Comparison of ENCODE assay signal across 1 cellular context in the genomic region with DNA sequence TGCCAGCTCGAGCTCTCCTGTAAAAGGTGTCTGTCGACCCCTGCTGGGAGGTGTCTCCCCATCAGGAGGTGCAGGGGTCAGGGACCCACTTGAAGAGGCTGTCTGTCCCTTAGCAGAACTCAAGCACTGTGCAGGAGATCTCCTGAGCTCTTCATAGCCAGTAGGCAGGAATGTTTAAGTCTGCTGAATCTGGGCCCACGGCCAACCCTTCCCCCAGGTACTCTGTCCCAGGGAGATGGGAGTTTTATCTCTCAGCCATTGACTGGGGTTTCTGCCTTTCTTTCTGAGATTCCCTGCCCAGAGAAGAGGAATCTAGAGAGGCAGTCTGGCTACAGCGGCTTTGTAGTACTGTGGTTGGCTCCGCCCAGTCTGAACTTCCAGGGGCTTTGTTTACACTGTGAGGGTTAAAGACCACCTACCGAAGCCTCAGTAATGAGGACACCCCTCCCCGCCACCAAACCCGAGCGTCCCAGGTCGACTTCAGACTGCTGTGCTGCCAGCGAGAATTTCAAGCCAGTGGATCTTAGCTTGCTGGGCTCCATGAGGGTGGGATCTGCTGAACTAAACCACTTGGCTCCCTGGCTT.
TF ChIP-seq lines count a peak whose summit lies in the region.

No MANE protein-coding gene starts in this region.

TF ChIP-seq in GM23338, 12 proteins besides CTCF, POLR2A, EP300 and RAD21 (continued from another document):
- no peak for TF ChIP-seq REST (IDR thresholded peaks at IDR 0.05; ENCODE audit: unreplicated experiment)
- TF ChIP-seq, protein P1, sequence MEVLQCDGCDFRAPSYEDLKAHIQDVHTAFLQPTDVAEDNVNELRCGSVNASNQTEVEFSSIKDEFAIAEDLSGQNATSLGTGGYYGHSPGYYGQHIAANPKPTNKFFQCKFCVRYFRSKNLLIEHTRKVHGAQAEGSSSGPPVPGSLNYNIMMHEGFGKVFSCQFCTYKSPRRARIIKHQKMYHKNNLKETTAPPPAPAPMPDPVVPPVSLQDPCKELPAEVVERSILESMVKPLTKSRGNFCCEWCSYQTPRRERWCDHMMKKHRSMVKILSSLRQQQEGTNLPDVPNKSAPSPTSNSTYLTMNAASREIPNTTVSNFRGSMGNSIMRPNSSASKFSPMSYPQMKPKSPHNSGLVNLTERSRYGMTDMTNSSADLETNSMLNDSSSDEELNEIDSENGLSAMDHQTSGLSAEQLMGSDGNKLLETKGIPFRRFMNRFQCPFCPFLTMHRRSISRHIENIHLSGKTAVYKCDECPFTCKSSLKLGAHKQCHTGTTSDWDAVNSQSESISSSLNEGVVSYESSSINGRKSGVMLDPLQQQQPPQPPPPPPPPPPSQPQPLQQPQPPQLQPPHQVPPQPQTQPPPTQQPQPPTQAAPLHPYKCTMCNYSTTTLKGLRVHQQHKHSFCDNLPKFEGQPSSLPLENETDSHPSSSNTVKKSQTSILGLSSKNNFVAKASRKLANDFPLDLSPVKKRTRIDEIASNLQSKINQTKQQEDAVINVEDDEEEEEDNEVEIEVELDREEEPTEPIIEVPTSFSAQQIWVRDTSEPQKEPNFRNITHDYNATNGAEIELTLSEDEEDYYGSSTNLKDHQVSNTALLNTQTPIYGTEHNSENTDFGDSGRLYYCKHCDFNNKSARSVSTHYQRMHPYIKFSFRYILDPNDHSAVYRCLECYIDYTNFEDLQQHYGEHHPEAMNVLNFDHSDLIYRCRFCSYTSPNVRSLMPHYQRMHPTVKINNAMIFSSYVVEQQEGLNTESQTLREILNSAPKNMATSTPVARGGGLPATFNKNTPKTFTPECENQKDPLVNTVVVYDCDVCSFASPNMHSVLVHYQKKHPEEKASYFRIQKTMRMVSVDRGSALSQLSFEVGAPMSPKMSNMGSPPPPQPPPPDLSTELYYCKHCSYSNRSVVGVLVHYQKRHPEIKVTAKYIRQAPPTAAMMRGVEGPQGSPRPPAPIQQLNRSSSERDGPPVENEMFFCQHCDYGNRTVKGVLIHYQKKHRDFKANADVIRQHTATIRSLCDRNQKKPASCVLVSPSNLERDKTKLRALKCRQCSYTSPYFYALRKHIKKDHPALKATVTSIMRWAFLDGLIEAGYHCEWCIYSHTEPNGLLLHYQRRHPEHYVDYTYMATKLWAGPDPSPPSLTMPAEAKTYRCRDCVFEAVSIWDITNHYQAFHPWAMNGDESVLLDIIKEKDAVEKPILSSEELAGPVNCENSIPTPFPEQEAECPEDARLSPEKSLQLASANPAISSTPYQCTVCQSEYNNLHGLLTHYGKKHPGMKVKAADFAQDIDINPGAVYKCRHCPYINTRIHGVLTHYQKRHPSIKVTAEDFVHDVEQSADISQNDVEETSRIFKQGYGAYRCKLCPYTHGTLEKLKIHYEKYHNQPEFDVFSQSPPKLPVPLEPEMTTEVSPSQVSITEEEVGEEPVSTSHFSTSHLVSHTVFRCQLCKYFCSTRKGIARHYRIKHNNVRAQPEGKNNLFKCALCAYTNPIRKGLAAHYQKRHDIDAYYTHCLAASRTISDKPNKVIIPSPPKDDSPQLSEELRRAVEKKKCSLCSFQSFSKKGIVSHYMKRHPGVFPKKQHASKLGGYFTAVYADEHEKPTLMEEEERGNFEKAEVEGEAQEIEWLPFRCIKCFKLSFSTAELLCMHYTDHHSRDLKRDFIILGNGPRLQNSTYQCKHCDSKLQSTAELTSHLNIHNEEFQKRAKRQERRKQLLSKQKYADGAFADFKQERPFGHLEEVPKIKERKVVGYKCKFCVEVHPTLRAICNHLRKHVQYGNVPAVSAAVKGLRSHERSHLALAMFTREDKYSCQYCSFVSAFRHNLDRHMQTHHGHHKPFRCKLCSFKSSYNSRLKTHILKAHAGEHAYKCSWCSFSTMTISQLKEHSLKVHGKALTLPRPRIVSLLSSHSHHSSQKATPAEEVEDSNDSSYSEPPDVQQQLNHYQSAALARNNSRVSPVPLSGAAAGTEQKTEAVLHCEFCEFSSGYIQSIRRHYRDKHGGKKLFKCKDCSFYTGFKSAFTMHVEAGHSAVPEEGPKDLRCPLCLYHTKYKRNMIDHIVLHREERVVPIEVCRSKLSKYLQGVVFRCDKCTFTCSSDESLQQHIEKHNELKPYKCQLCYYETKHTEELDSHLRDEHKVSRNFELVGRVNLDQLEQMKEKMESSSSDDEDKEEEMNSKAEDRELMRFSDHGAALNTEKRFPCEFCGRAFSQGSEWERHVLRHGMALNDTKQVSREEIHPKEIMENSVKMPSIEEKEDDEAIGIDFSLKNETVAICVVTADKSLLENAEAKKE (CRISPR knock-in tag; IDR thresholded peaks at IDR 0.05), result no peak
